In genomic region chr15:85625856-85626255, GRCh38 we compare ENCODE assay signal across 8 cellular contexts.
A peak's percentile ranks its signal among the peaks of the same experiment; 100 is the strongest.
DNase-seq lines count a peak whose midpoint lies in the region; ATAC-seq, FAIRE-seq and TF ChIP-seq lines count a peak whose summit lies in the region.

No MANE protein-coding gene starts in this region.

- POLR2A ChIA-PET in CD8-positive, alpha-beta T cell (lab: Charles Lee): interaction anchor here (1.0 to 1.1 kb wide), 4 partner anchors 21 to 67 kb away, joined by 3 to 6 read pairs (median 4); no protein-coding TSS in a partner anchor

- no peaks in the 10 kb centered on the region for H3K27me3 ChIP-seq in CD8-positive, alpha-beta T cell (ENCODE audit: insufficient read depth, low read length)
- no peaks in the 10 kb centered on the region for H3K27me3 ChIP-seq in small intestine (ENCODE audit: control insufficient read depth in 2 of 2, insufficient read depth in 2 of 2, low read length in 2 of 2)
- H3K27me3 ChIP-seq in H7 (ENCODE audit: control insufficient read depth, insufficient read depth, low read length): no peaks in the 10 kb centered on the region
- H3K27me3 ChIP-seq in testis: no peaks in the 10 kb centered on the region

- CTCF ChIA-PET in CD8-positive, alpha-beta T cell (lab: Charles Lee): interaction anchor here (1.5 kb wide), 1 partner anchor 214 kb away, joined by 4 read pairs; no protein-coding TSS in a partner anchor

- H3K4me1 Mint-ChIP-seq in CD8-positive, alpha-beta T cell (ENCODE audit: low read depth): peaks cover 73% of the 10 kb centered on the region
- peaks cover 51 to 68% of the 10 kb centered on the region in 2 donors for H3K4me1 Mint-ChIP-seq in effector memory CD8-positive, alpha-beta T cell (ENCODE audit: low read depth in 2 of 2)

- peaks cover 36% of the 10 kb centered on the region for H3K36me3 Mint-ChIP-seq in CD8-positive, alpha-beta T cell
- H3K36me3 Mint-ChIP-seq in effector memory CD8-positive, alpha-beta T cell (ENCODE audit: insufficient read depth): peaks cover 21% of the 10 kb centered on the region

- peak overlapping the region; percentile 91 for H3K27ac Mint-ChIP-seq in CD8-positive, alpha-beta T cell
- peak overlapping the region; percentile 91 to 97 for H3K27ac Mint-ChIP-seq in effector memory CD8-positive, alpha-beta T cell

- FAIRE-seq in small intestine (lab: Jason Lieb, UNC): no peak

- peak overlapping the region; percentile 24 for H3K27ac ChIP-seq in CD8-positive, alpha-beta T cell (ENCODE audit: low read depth, low read length)
- H3K27ac ChIP-seq in small intestine (ENCODE audit: low read depth in 1 of 2, low read length in 1 of 2) (peak overlapping the region; percentile 44 to 94), testis (no peak overlapping the region)

- peaks cover 34% of the 10 kb centered on the region for H3K4me1 ChIP-seq in CD8-positive, alpha-beta T cell (ENCODE audit: insufficient read depth, low read length)
- H3K4me1 ChIP-seq in small intestine (ENCODE audit: control insufficient read depth in 2 of 2, insufficient read depth in 1 of 2, low read depth in 1 of 2, low read length in 1 of 2) (peaks cover 7 to 21% of the 10 kb centered on the region in 2 donors), testis (peaks cover 40% of the 10 kb centered on the region)

- no peaks in the 10 kb centered on the region for H3K9me3 ChIP-seq in CD8-positive, alpha-beta T cell (ENCODE audit: low read length)
- no peaks in the 10 kb centered on the region for H3K9me3 ChIP-seq in small intestine (ENCODE audit: control insufficient read depth, low read depth)
- H3K9me3 ChIP-seq in testis: no peaks in the 10 kb centered on the region

- peak in 1 of 7 experiments; percentile 11 for DNase-seq in CD8-positive, alpha-beta T cell
- DNase-seq in Kasumi-1 (lab: John Stamatoyannopoulos, UW): peak; percentile 13
- peak; percentile 43 to 49 (median 45) for DNase-seq in effector memory CD8-positive, alpha-beta T cell
- peak; percentile 60 for DNase-seq in small intestine
- DNase-seq in H7: no peak
- DNase-seq in NCI-H2029 (lab: John Stamatoyannopoulos, UW): no peak
- DNase-seq in testis: no peak

- no peaks in the 10 kb centered on the region for H3K27me3 Mint-ChIP-seq in CD8-positive, alpha-beta T cell (ENCODE audit: low read depth)
- no peaks in the 10 kb centered on the region for H3K27me3 Mint-ChIP-seq in effector memory CD8-positive, alpha-beta T cell

- H3K36me3 ChIP-seq in CD8-positive, alpha-beta T cell (ENCODE audit: insufficient read depth, low read length): no peaks in the 10 kb centered on the region
- H3K36me3 ChIP-seq in small intestine (ENCODE audit: control insufficient read depth in 2 of 2, insufficient read depth in 2 of 2, low read length in 2 of 2) (peaks cover 0 to 3% of the 10 kb centered on the region in 2 donors), H7 (replicated peaks; ENCODE audit: control insufficient read depth, insufficient read depth, low read length) (no peaks in the 10 kb centered on the region), testis (ENCODE audit: low read depth, missing control alignments) (no peaks in the 10 kb centered on the region)

- H3K4me3 ChIP-seq in CD8-positive, alpha-beta T cell (ENCODE audit: low read depth, low read length): no peak overlapping the region
- H3K4me3 ChIP-seq in small intestine (ENCODE audit: low read depth in 1 of 2, low read length in 2 of 2): no peak overlapping the region
- H3K4me3 ChIP-seq in H7 (ENCODE audit: insufficient read depth, low read depth, low read length): no peak overlapping the region
- H3K4me3 ChIP-seq in testis: no peak overlapping the region

- peak; percentile 72 for ATAC-seq in CD8-positive, alpha-beta T cell
- peak; percentile 85 for ATAC-seq in GM21360 (IDR thresholded peaks at IDR 0.05; ENCODE audit: unreplicated experiment)
- peak; percentile 92 for ATAC-seq in effector memory CD8-positive, alpha-beta T cell (replicated peaks)

- no peak for TF ChIP-seq CTCF in CD8-positive, alpha-beta T cell (IDR thresholded peaks at IDR 0.05)
- TF ChIP-seq CTCF in testis (IDR thresholded peaks at IDR 0.05): no peak

- H3K9me3 Mint-ChIP-seq in CD8-positive, alpha-beta T cell: no peaks in the 10 kb centered on the region
- H3K9me3 Mint-ChIP-seq in effector memory CD8-positive, alpha-beta T cell: no peaks in the 10 kb centered on the region

- WGBS in small intestine, 3 donors: 40 to 86% (median 48%) methylated on average over 1 of the region's 1 CpG
- WGBS in testis, 2 donors: 81 to 88% methylated on average over 1 of the region's 1 CpG

- TF ChIP-seq POLR2A in testis (IDR thresholded peaks at IDR 0.05): no peak

- H3K4me3 Mint-ChIP-seq in CD8-positive, alpha-beta T cell: peak overlapping the region; percentile 59
- H3K4me3 Mint-ChIP-seq in effector memory CD8-positive, alpha-beta T cell: peak overlapping the region; percentile 71 to 73

- intact Hi-C loops in CD8-positive, alpha-beta T cell (cut with DNase I, micrococcal nuclease): loop anchor here in 1 of 2 experiments (2.0 kb wide), 1 partner anchor 43 kb away; no protein-coding TSS in a partner anchor
- intact Hi-C loops in testis (cut with DNase I; ENCODE audit: low total_unique reads): no loop called here

Comparison
In these comparisons a context has a peak if more than half of its experiments do, and no peak if none do; other contexts are left out.
1. DNase-seq: peak in Kasumi-1 (2 of 2), effector memory CD8-positive, alpha-beta T cell (3 of 3) and small intestine (single experiment); none in H7 (single experiment), NCI-H2029 (single experiment) and testis (single experiment).
2. H3K27ac ChIP-seq: peak in CD8-positive, alpha-beta T cell (single experiment) and small intestine (2 of 2); none in testis (0 of 2).
3. Peak in every context shown above with its lines, with median percentiles within 50 percentile points of each other: ATAC-seq.